2 cellular contexts compared by ENCODE assay signal in genomic region chr11:14202263-14203173, GRCh38.
TF ChIP-seq lines count a peak whose summit lies in the region.

No MANE protein-coding gene starts in this region.

TF ChIP-seq in liver, 16 proteins besides CTCF, POLR2A, EP300 and RAD21 (continued from another document):
- TF ChIP-seq, protein P1, sequence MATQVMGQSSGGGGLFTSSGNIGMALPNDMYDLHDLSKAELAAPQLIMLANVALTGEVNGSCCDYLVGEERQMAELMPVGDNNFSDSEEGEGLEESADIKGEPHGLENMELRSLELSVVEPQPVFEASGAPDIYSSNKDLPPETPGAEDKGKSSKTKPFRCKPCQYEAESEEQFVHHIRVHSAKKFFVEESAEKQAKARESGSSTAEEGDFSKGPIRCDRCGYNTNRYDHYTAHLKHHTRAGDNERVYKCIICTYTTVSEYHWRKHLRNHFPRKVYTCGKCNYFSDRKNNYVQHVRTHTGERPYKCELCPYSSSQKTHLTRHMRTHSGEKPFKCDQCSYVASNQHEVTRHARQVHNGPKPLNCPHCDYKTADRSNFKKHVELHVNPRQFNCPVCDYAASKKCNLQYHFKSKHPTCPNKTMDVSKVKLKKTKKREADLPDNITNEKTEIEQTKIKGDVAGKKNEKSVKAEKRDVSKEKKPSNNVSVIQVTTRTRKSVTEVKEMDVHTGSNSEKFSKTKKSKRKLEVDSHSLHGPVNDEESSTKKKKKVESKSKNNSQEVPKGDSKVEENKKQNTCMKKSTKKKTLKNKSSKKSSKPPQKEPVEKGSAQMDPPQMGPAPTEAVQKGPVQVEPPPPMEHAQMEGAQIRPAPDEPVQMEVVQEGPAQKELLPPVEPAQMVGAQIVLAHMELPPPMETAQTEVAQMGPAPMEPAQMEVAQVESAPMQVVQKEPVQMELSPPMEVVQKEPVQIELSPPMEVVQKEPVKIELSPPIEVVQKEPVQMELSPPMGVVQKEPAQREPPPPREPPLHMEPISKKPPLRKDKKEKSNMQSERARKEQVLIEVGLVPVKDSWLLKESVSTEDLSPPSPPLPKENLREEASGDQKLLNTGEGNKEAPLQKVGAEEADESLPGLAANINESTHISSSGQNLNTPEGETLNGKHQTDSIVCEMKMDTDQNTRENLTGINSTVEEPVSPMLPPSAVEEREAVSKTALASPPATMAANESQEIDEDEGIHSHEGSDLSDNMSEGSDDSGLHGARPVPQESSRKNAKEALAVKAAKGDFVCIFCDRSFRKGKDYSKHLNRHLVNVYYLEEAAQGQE (IDR thresholded peaks at IDR 0.05) = no peak
- TF ChIP-seq HNF4G (IDR thresholded peaks at IDR 0.05) (no peak), JUND (IDR thresholded peaks at IDR 0.05) (no peak), NR2F2 (IDR thresholded peaks at IDR 0.05) (no peak)

TF ChIP-seq in HepG2, 621 proteins besides CTCF, POLR2A, EP300 and RAD21 (continued from another document):
- TF ChIP-seq PRDM4 (CRISPR knock-in tag; IDR thresholded peaks at IDR 0.05; ENCODE audit: borderline replicate concordance) (no peak), BRF2 (CRISPR knock-in tag; IDR thresholded peaks at IDR 0.05) (no peak), MYNN (CRISPR knock-in tag; IDR thresholded peaks at IDR 0.05; ENCODE audit: low read depth) (no peak), ZKSCAN1 (IDR thresholded peaks at IDR 0.05; ENCODE audit: low read length) (no peak), ZNF563 (CRISPR knock-in tag; IDR thresholded peaks at IDR 0.05) (no peak), SIX4 (CRISPR knock-in tag; IDR thresholded peaks at IDR 0.05) (no peak)
- TF ChIP-seq, protein P2, sequence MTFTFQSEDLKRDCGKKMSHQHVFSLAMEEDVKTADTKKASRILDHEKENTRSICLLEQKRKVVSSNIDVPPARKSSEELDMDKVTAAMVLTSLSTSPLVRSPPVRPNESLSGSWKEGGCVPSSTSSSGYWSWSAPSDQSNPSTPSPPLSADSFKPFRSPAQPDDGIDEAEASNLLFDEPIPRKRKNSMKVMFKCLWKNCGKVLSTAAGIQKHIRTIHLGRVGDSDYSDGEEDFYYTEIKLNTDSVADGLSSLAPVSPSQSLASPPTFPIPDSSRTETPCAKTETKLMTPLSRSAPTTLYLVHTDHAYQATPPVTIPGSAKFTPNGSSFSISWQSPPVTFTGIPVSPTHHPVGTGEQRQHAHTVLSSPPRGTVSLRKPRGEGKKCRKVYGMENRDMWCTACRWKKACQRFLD (CRISPR knock-in tag; IDR thresholded peaks at IDR 0.05; ENCODE audit: borderline replicate concordance) = no peak
